Comparison of ENCODE assay signal across 1 cellular context in the genomic region with DNA sequence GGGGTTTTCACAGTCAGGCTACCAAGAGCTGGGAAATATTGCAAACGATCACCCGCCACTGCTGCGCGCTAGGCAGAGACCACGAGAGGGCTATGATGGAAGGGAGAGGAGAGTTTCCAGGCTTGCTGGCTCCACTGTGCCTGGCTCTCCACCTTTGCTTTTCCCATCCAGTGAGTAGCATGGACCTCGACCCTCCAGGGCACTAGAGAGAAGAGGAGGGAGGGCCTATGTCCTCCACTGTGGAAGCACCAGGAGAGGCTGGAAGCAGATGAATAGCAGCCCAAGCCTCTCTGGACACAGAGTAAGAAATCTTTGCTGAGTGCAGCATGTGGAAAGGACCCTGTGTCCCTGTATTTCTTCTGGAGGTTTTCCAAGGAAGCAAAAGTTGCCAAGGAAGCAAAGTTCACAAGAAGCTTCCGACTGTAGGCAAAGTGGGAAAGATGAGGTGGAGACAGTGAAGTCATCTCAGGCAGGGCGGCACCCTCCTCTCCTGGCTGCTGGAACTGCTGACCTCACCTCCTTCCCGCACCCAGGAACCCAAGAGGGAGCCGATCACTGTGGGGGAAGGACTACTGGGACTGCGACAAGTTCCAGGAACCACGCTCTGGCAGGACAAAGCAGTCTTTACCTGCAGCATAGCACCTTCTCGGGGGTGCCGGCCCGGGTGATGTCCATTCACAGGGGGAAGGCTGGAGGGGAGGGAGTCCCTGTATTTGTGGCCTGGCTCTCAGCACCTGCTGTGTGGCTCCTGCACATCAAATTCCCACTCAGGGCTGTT.
TF ChIP-seq lines count a peak whose summit lies in the region.

No MANE protein-coding gene starts in this region.

TF ChIP-seq in SK-N-SH, 30 proteins besides CTCF, POLR2A, EP300 and RAD21 (continued from another document):
- TF ChIP-seq, protein P1, sequence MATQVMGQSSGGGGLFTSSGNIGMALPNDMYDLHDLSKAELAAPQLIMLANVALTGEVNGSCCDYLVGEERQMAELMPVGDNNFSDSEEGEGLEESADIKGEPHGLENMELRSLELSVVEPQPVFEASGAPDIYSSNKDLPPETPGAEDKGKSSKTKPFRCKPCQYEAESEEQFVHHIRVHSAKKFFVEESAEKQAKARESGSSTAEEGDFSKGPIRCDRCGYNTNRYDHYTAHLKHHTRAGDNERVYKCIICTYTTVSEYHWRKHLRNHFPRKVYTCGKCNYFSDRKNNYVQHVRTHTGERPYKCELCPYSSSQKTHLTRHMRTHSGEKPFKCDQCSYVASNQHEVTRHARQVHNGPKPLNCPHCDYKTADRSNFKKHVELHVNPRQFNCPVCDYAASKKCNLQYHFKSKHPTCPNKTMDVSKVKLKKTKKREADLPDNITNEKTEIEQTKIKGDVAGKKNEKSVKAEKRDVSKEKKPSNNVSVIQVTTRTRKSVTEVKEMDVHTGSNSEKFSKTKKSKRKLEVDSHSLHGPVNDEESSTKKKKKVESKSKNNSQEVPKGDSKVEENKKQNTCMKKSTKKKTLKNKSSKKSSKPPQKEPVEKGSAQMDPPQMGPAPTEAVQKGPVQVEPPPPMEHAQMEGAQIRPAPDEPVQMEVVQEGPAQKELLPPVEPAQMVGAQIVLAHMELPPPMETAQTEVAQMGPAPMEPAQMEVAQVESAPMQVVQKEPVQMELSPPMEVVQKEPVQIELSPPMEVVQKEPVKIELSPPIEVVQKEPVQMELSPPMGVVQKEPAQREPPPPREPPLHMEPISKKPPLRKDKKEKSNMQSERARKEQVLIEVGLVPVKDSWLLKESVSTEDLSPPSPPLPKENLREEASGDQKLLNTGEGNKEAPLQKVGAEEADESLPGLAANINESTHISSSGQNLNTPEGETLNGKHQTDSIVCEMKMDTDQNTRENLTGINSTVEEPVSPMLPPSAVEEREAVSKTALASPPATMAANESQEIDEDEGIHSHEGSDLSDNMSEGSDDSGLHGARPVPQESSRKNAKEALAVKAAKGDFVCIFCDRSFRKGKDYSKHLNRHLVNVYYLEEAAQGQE (IDR thresholded peaks at IDR 0.05; ENCODE audit: low read depth, low read length): no peak
